1 cellular context compared by ENCODE assay signal in the genomic region with DNA sequence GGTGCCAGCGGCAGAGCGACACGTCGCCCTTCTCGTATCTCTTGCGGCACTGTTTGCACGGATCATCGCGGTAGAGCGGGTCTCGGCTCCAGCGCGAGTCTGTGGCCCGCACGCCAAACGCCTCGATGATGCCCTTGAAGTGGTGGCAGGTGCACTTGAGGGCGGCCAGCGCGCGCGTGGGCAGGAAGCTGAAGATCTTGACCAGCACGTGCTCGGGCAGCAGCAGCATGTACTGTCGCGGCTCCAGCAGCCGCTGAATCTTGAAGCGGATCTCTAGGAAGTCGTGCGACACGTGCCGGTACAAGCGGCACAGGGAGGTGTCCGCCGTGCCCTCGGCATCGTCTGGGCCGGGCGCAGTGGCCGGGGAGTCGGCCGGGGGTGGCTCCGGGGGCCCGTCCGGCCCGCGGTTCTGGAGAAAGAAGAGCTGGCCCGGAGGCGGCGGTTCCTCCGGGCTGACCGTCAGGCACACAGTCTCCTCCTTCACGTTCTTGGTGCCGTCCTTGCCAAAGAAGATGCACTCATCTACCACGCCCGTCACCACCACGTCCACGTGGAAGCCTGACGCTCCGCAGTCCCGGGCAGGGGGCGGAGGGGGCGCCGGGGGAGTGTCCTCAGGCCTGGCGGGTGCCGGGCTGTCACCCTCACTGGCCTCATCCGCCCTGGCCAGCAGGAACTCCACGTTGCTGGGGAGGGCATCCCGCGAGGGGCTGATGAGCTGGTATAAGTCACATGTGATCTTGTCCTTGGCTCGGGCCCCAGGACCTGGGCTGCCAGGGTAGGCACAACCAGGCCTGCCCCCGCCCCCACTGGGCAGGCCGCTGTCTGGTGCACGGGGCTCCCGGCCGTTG.
TF ChIP-seq lines count a peak whose summit lies in the region.

No MANE protein-coding gene starts in this region.

TF ChIP-seq in K562, 482 proteins besides CTCF, POLR2A, EP300 and RAD21:
- TF ChIP-seq SLC30A9 (CRISPR knock-in tag; IDR thresholded peaks at IDR 0.05) = no peak
- no peak for TF ChIP-seq CHCHD3 (CRISPR knock-in tag; IDR thresholded peaks at IDR 0.05)
- TF ChIP-seq RBM22 (IDR thresholded peaks at IDR 0.05; ENCODE audit: low read depth, low read length, poor library complexity, severe bottlenecking) = peak; percentile 56
- peak; percentile 68 for TF ChIP-seq POLR2G (IDR thresholded peaks at IDR 0.05; ENCODE audit: low read depth, low read length)
- no peak for TF ChIP-seq KLF16 (IDR thresholded peaks at IDR 0.05)
- TF ChIP-seq PYGO2 (tag; IDR thresholded peaks at IDR 0.05) = no peak
- no peak for TF ChIP-seq HMGN3 (IDR thresholded peaks at IDR 0.05; ENCODE audit: borderline replicate concordance, extremely low read depth, insufficient read length, low read depth, low read length)
- peak; percentile 44; the same call in 1 of the 2 replicates for TF ChIP-seq HNRNPL (IDR thresholded peaks at IDR 0.05; ENCODE audit: low read depth, low read length)
- no peak for TF ChIP-seq ZNF316 (IDR thresholded peaks at IDR 0.05)
- TF ChIP-seq ZBTB33 (CRISPR knock-in tag; IDR thresholded peaks at IDR 0.05) = peak; percentile 83; the same call in 1 of the 2 replicates
- TF ChIP-seq TFAM (CRISPR knock-in tag; conservative IDR thresholded peaks at IDR 0.05) = no peak
- no peak for TF ChIP-seq HLTF (IDR thresholded peaks at IDR 0.05)
- no peak for TF ChIP-seq ZNF717 (CRISPR knock-in tag; IDR thresholded peaks at IDR 0.05)
